ENCODE assay signal across 1 cellular context in the genomic region with DNA sequence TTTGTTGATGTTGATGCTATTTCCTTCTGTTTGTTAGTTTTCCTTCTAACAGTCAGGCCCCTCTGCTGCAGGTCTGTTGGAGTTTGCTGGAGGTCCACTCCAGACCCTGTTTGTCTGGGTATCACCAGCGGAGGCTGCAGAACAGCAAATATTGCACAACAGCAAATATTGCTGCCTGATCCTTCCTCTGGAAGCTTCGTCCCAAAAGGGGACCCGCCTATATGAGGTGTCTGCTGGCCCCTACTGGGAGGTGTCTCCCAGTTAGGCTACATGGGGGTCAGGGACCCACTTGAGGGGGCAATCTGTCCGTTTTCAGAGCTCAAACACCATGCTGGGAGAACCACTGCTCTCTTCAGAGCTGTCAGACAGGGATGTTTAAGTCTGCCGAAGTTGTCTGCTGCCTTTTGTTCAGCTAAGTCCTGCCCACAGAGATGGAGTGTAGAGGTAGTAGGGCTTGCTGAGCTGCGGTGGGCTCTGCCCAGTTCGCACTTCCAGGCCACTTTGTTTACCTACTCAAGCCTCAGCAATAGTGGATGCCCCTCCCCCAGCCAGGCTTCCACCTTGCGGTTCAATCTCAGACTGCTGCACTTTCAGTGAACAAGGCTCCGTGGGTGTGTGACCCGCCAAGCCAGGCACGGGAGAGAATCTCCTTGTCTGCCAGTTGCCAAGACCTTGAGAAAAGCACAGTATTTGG.
TF ChIP-seq lines count a peak whose summit lies in the region.
"Not testable (repeated sequence)": the region's sequence is repeated elsewhere in the genome, so short reads cannot be mapped to it uniquely, and the experiment has no call there.

No MANE protein-coding gene starts in this region.

TF ChIP-seq in HepG2, 621 proteins besides CTCF, POLR2A, EP300 and RAD21 (continued from another document and continues in another):
- TF ChIP-seq ZBTB34 (CRISPR knock-in tag; IDR thresholded peaks at IDR 0.05) (0 out of 2 replicates have a peak, but pooled peaks have one; percentile 20), JUND (CRISPR knock-in tag; IDR thresholded peaks at IDR 0.05) (peak; percentile 26; the same call in 1 of the 2 replicates), KLF16 (CRISPR knock-in tag; IDR thresholded peaks at IDR 0.05) (0 out of 4 replicates have a peak, but pooled peaks of 1 of the 2 experiments have one; percentile 58), GFI1 (CRISPR knock-in tag; IDR thresholded peaks at IDR 0.05; ENCODE audit: borderline replicate concordance) (peak; percentile 39; the same call in 1 of the 2 replicates), TRIM24 (CRISPR knock-in tag; IDR thresholded peaks at IDR 0.05) (0 out of 2 replicates have a peak, but pooled peaks have one; percentile 30), POGZ (CRISPR knock-in tag; IDR thresholded peaks at IDR 0.05) (peak; percentile 70), THAP11 (CRISPR knock-in tag; IDR thresholded peaks at IDR 0.05) (peak; percentile 55), KLF6 (CRISPR knock-in tag; IDR thresholded peaks at IDR 0.05) (0 out of 2 replicates have a peak, but pooled peaks have one; percentile 34), RCOR2 (CRISPR knock-in tag; IDR thresholded peaks at IDR 0.05) (0 out of 2 replicates have a peak, but pooled peaks have one; percentile 27), HNF1A (CRISPR knock-in tag; IDR thresholded peaks at IDR 0.05; ENCODE audit: borderline replicate concordance) (peak; percentile 40; the same call in 1 of the 2 replicates), ZNF292 (CRISPR knock-in tag; IDR thresholded peaks at IDR 0.05; ENCODE audit: borderline replicate concordance, low read depth) (peak; percentile 41; the same call in 1 of the 2 replicates), ZNF629 (CRISPR knock-in tag; conservative IDR thresholded peaks at IDR 0.05) (peak; percentile 5; the same call in 1 of the 2 replicates), ZNF512B (CRISPR knock-in tag; IDR thresholded peaks at IDR 0.05; ENCODE audit: borderline replicate concordance) (peak; percentile 84; the same call in 1 of the 2 replicates)
- TF ChIP-seq, protein P1, sequence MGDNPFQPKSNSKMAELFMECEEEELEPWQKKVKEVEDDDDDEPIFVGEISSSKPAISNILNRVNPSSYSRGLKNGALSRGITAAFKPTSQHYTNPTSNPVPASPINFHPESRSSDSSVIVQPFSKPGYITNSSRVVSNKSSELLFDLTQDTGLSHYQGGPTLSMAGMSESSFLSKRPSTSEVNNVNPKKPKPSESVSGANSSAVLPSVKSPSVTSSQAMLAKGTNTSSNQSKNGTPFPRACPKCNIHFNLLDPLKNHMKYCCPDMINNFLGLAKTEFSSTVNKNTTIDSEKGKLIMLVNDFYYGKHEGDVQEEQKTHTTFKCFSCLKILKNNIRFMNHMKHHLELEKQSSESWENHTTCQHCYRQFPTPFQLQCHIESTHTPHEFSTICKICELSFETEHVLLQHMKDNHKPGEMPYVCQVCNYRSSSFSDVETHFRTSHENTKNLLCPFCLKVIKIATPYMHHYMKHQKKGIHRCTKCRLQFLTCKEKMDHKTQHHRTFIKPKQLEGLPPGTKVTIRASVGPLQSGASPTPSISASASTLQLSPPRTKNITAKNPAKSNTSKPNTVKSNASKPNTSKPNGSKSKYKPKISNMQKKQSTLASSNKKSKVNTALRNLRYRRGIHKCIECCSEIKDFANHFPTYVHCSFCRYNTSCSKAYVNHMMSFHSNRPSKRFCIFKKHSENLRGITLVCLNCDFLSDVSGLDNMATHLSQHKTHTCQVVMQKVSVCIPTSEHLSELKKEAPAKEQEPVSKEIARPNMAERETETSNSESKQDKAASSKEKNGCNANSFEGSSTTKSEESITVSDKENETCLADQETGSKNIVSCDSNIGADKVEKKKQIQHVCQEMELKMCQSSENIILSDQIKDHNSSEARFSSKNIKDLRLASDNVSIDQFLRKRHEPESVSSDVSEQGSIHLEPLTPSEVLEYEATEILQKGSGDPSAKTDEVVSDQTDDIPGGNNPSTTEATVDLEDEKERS (CRISPR knock-in tag; IDR thresholded peaks at IDR 0.05): peak; percentile 74; the same call in 1 of the 2 replicates
- TF ChIP-seq, protein P2, sequence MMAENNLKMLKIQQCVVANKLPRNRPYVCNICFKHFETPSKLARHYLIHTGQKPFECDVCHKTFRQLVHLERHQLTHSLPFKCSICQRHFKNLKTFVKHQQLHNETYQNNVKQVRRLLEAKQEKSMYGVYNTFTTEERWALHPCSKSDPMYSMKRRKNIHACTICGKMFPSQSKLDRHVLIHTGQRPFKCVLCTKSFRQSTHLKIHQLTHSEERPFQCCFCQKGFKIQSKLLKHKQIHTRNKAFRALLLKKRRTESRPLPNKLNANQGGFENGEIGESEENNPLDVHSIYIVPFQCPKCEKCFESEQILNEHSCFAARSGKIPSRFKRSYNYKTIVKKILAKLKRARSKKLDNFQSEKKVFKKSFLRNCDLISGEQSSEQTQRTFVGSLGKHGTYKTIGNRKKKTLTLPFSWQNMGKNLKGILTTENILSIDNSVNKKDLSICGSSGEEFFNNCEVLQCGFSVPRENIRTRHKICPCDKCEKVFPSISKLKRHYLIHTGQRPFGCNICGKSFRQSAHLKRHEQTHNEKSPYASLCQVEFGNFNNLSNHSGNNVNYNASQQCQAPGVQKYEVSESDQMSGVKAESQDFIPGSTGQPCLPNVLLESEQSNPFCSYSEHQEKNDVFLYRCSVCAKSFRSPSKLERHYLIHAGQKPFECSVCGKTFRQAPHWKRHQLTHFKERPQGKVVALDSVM (CRISPR knock-in tag; IDR thresholded peaks at IDR 0.05): peak; percentile 84
- not testable (repeated sequence) for TF ChIP-seq HNF1A (IDR thresholded peaks at IDR 0.05; ENCODE audit: low read depth)
- TF ChIP-seq, protein P3, sequence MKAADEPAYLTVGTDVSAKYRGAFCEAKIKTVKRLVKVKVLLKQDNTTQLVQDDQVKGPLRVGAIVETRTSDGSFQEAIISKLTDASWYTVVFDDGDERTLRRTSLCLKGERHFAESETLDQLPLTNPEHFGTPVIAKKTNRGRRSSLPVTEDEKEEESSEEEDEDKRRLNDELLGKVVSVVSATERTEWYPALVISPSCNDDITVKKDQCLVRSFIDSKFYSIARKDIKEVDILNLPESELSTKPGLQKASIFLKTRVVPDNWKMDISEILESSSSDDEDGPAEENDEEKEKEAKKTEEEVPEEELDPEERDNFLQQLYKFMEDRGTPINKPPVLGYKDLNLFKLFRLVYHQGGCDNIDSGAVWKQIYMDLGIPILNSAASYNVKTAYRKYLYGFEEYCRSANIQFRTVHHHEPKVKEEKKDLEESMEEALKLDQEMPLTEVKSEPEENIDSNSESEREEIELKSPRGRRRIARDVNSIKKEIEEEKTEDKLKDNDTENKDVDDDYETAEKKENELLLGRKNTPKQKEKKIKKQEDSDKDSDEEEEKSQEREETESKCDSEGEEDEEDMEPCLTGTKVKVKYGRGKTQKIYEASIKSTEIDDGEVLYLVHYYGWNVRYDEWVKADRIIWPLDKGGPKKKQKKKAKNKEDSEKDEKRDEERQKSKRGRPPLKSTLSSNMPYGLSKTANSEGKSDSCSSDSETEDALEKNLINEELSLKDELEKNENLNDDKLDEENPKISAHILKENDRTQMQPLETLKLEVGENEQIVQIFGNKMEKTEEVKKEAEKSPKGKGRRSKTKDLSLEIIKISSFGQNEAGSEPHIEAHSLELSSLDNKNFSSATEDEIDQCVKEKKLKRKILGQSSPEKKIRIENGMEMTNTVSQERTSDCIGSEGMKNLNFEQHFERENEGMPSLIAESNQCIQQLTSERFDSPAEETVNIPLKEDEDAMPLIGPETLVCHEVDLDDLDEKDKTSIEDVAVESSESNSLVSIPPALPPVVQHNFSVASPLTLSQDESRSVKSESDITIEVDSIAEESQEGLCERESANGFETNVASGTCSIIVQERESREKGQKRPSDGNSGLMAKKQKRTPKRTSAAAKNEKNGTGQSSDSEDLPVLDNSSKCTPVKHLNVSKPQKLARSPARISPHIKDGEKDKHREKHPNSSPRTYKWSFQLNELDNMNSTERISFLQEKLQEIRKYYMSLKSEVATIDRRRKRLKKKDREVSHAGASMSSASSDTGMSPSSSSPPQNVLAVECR (CRISPR knock-in tag; IDR thresholded peaks at IDR 0.05; ENCODE audit: borderline replicate concordance): peak; percentile 33; the same call in 1 of the 2 replicates
- TF ChIP-seq, protein P4, sequence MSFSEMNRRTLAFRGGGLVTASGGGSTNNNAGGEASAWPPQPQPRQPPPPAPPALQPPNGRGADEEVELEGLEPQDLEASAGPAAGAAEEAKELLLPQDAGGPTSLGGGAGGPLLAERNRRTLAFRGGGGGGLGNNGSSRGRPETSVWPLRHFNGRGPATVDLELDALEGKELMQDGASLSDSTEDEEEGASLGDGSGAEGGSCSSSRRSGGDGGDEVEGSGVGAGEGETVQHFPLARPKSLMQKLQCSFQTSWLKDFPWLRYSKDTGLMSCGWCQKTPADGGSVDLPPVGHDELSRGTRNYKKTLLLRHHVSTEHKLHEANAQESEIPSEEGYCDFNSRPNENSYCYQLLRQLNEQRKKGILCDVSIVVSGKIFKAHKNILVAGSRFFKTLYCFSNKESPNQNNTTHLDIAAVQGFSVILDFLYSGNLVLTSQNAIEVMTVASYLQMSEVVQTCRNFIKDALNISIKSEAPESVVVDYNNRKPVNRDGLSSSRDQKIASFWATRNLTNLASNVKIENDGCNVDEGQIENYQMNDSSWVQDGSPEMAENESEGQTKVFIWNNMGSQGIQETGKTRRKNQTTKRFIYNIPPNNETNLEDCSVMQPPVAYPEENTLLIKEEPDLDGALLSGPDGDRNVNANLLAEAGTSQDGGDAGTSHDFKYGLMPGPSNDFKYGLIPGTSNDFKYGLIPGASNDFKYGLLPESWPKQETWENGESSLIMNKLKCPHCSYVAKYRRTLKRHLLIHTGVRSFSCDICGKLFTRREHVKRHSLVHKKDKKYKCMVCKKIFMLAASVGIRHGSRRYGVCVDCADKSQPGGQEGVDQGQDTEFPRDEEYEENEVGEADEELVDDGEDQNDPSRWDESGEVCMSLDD (CRISPR knock-in tag; IDR thresholded peaks at IDR 0.05; ENCODE audit: borderline replicate concordance): peak; percentile 43; the same call in 1 of the 2 replicates
